Comparison of ENCODE assay signal across 19 cellular contexts in genomic region chr11:1506981-1507380, GRCh38. TPM values are rescaled to one million over a fixed set of nuclear protein-coding genes. Genes with fewer than 3 reads are reported as not detected.
DNase-seq lines count a peak whose midpoint lies in the region; ATAC-seq and TF ChIP-seq lines count a peak whose summit lies in the region.
"Had no signal": no experiment of that assay in that cellular context is flagged by ENCODE, and none has a peak within 500 bp of the region (broad histone marks: within the 10 kb centered on the region; RNA-seq: fewer than 3 reads in every experiment).

No MANE protein-coding gene starts in this region.

- H3K4me3 ChIP-seq in BLaER1 treated with 17β-estradiol and CSF1 and Interleukin-3, amounts not matched to agents 10 nM and 100 nM = peak overlapping the region in 8 of 10 experiments; percentile 46 to 59 (median 55); a peak in 15 of 20 replicates
- H3K4me3 ChIP-seq in HUES6 (ENCODE audit: low read depth, low read length) (no peak overlapping the region), right cardiac atrium (ENCODE audit: low read length) (no peak overlapping the region), sigmoid colon (no peak overlapping the region)
- H3K4me3 ChIP-seq: prostate gland, skin epidermis, upper lobe of right lung had no signal

- TF ChIP-seq POLR2A in sigmoid colon (IDR thresholded peaks at IDR 0.05) = no peak

- ATAC-seq in right cardiac atrium (no peak), HG03378 (IDR thresholded peaks at IDR 0.05; ENCODE audit: unreplicated experiment) (no peak)
- ATAC-seq: activated T-helper 17 cell treated with anti-CD3 and anti-CD28 coated beads, Interleukin-2, amount 50 U/mL, for 72 hours; upper lobe of right lung had no signal

- peak overlapping the region; percentile 87 to 100 (median 98) for H3K4me2 ChIP-seq in BLaER1 treated with 17β-estradiol and CSF1 and Interleukin-3, amounts not matched to agents 10 nM and 100 nM

- DNase-seq in right cardiac atrium (peak; percentile 5 to 31 (median 21)), sigmoid colon (no peak), GM19238 (ENCODE audit: insufficient read length, low spot score) (no peak), HCEC 1CT (no peak)
- DNase-seq: activated CD4-positive, alpha-beta T cell treated with anti-CD3 and anti-CD28 coated beads, Interleukin-2, amount 50 U/mL, for 4 hours; activated CD8-positive, alpha-beta memory T cell treated with anti-CD3 and anti-CD28 coated beads, Interleukin-2, amount 50 U/mL, for 4 hours; DND-41; MV-4-11; stimulated activated CD8-positive, alpha-beta memory T cell treated with anti-CD3 and anti-CD28 coated beads, Interleukin-4, amount 100 ng/mL, for 48 hours; T-helper 1 cell; upper lobe of right lung had no signal

- peaks cover 0 to 9% (median 0%) of the 10 kb centered on the region in 11 experiments; a peak in 3 of 22 replicates for H3K36me3 ChIP-seq in BLaER1 treated with 17β-estradiol and CSF1 and Interleukin-3, amounts not matched to agents 10 nM and 100 nM
- H3K36me3 ChIP-seq in HUES6 (ENCODE audit: control insufficient read depth, insufficient read depth, low read length) (no peaks in the 10 kb centered on the region), sigmoid colon (no peaks in the 10 kb centered on the region)
- H3K36me3 ChIP-seq: prostate gland, upper lobe of right lung had no signal

- no peaks in the 10 kb centered on the region for H3K9me3 ChIP-seq in BLaER1 treated with 17β-estradiol and CSF1 and Interleukin-3, amounts not matched to agents 10 nM and 100 nM (replicated peaks in 1 of 11)
- no peaks in the 10 kb centered on the region for H3K9me3 ChIP-seq in HUES6 (ENCODE audit: control insufficient read depth, insufficient read depth, low read depth, low read length)
- no peaks in the 10 kb centered on the region for H3K9me3 ChIP-seq in right cardiac atrium (ENCODE audit: control insufficient read depth, low read length)
- no peaks in the 10 kb centered on the region for H3K9me3 ChIP-seq in sigmoid colon
- H3K9me3 ChIP-seq: prostate gland, upper lobe of right lung had no signal

- H3K27me3 ChIP-seq in BLaER1 treated with 17β-estradiol and CSF1 and Interleukin-3, amounts not matched to agents 10 nM and 100 nM = no peaks in the 10 kb centered on the region
- no peaks in the 10 kb centered on the region for H3K27me3 ChIP-seq in HUES6 (ENCODE audit: control insufficient read depth, insufficient read depth, low read length)
- H3K27me3 ChIP-seq in right cardiac atrium (ENCODE audit: control insufficient read depth, insufficient read depth) = no peaks in the 10 kb centered on the region
- no peaks in the 10 kb centered on the region for H3K27me3 ChIP-seq in sigmoid colon
- H3K27me3 ChIP-seq: upper lobe of right lung had no signal

- WGBS in right cardiac atrium = 74% methylated on average over 9 of the region's 9 CpGs
- 85 to 91% methylated on average over 9 of the region's 9 CpGs for WGBS in sigmoid colon, 2 donors

- intact Hi-C loops in right cardiac atrium (cut with DNase I) = no loop called here
- intact Hi-C loops in sigmoid colon (cut with DNase I) = loop anchor here (10.0 kb wide), 1 partner anchor 202 kb away; the partner anchor contains the start of gene TOLLIP

- peak overlapping the region; percentile 62 to 76 (median 68); a peak in 21 of 22 replicates for H3K9ac ChIP-seq in BLaER1 treated with 17β-estradiol and CSF1 and Interleukin-3, amounts not matched to agents 10 nM and 100 nM
- H3K9ac ChIP-seq in HUES6 (ENCODE audit: low read length) = no peak overlapping the region

- H4K20me1 ChIP-seq in BLaER1 treated with 17β-estradiol and CSF1 and Interleukin-3, amounts not matched to agents 10 nM and 100 nM = peaks cover 95 to 100% (median 99%) of the 10 kb centered on the region in 11 experiments

- no peak for TF ChIP-seq EP300 in sigmoid colon (IDR thresholded peaks at IDR 0.05)

- no peak for TF ChIP-seq CTCF in sigmoid colon (IDR thresholded peaks at IDR 0.05)

- peak overlapping the region in 9 of 11 experiments; percentile 39 to 81 (median 69); a peak in 17 of 22 replicates for H3K27ac ChIP-seq in BLaER1 treated with 17β-estradiol and CSF1 and Interleukin-3, amounts not matched to agents 10 nM and 100 nM
- H3K27ac ChIP-seq in HUES6 (ENCODE audit: low read depth, low read length) (0 out of 2 replicates have a peak overlapping the region, but pooled peaks have one; percentile 23), right cardiac atrium (ENCODE audit: low read length) (no peak overlapping the region), sigmoid colon (peak overlapping the region in 3 of 4 donors; percentile 49 to 63 (median 61))
- H3K27ac ChIP-seq: C4-2B, HL-60, prostate gland, skin epidermis, upper lobe of right lung had no signal

- peaks cover 66 to 98% (median 92%) of the 10 kb centered on the region in 10 experiments for H3K4me1 ChIP-seq in BLaER1 treated with 17β-estradiol and CSF1 and Interleukin-3, amounts not matched to agents 10 nM and 100 nM
- H3K4me1 ChIP-seq in HUES6 (ENCODE audit: control insufficient read depth, insufficient read depth, low read length) (peaks cover 19% of the 10 kb centered on the region), right cardiac atrium (ENCODE audit: control insufficient read depth, insufficient read depth, low read length) (peaks cover 30% of the 10 kb centered on the region), sigmoid colon (peaks cover 0 to 76% (median 64%) of the 10 kb centered on the region in 4 donors)

RNA-seq across cellular contexts. Expression of gene MOB2, which starts 20.4 kb away (rescaled TPM):
- total RNA-seq in right cardiac atrium = 10 to 100 TPM; 35.0 to 45.0 (median 42.0) TPM
- 40.0 TPM for polyA plus RNA-seq in right cardiac atrium
- 10 to 100 TPM; 68.6 to 88.9 (median 71.5) TPM for total RNA-seq in sigmoid colon
- 10 to 100 TPM; 46.2 to 55.0 (median 53.5) TPM for polyA plus RNA-seq in sigmoid colon

Comparison
In these comparisons a context has a peak if more than half of its experiments do, and no peak if none do; other contexts are left out.
1. H3K4me3 ChIP-seq: peak in BLaER1 treated with 17β-estradiol and CSF1 and Interleukin-3, amounts not matched to agents 10 nM and 100 nM (8 of 10); none in HUES6 (single experiment), right cardiac atrium (single experiment) and sigmoid colon (0 of 4).
2. DNase-seq: peak in right cardiac atrium (3 of 3); none in sigmoid colon (single experiment), GM19238 (single experiment) and HCEC 1CT (single experiment).